12 cellular contexts compared by ENCODE assay signal in genomic region chr2:64982311-64982857, GRCh38. TPM values are rescaled to one million over a fixed set of nuclear protein-coding genes. Genes with fewer than 3 reads are reported as not detected.
DNase-seq lines count a peak whose midpoint lies in the region; ATAC-seq lines count a peak whose summit lies in the region.
"Had no signal": no experiment of that assay in that cellular context is flagged by ENCODE, and none has a peak within 500 bp of the region (broad histone marks: within the 10 kb centered on the region; RNA-seq: fewer than 3 reads in every experiment).

No MANE protein-coding gene starts in this region.

- CTCF ChIA-PET in activated CD8-positive, alpha-beta memory T cell treated with anti-CD3 and anti-CD28 coated beads, Interleukin-2, amount 10 ng/mL, durations not matched to agents 7 days and 5 days (lab: Charles Lee), result interaction anchor here (1.1 to 1.5 kb wide), 3 partner anchors 9 to 73 kb away, joined by 3 to 8 read pairs (median 3); no protein-coding TSS in a partner anchor

- peak overlapping the region; percentile 8 for H3K4me3 Mint-ChIP-seq in activated CD8-positive, alpha-beta memory T cell treated with anti-CD3 and anti-CD28 coated beads, Interleukin-2, amount 10 ng/mL, durations not matched to agents 7 days and 5 days

- peaks cover 9% of the 10 kb centered on the region for H3K36me3 Mint-ChIP-seq in activated CD8-positive, alpha-beta memory T cell treated with anti-CD3 and anti-CD28 coated beads, Interleukin-2, amount 10 ng/mL, durations not matched to agents 7 days and 5 days

- ATAC-seq in activated CD8-positive, alpha-beta memory T cell treated with anti-CD3 and anti-CD28 coated beads, Interleukin-2, amount 10 ng/mL, durations not matched to agents 7 days and 5 days, result peak; percentile 56
- ATAC-seq in GM21576 (IDR thresholded peaks at IDR 0.05; ENCODE audit: unreplicated experiment), result peak; percentile 40
- peak; percentile 47 for ATAC-seq in HG03439 (IDR thresholded peaks at IDR 0.05; ENCODE audit: unreplicated experiment)

- H3K27ac Mint-ChIP-seq in activated CD8-positive, alpha-beta memory T cell treated with anti-CD3 and anti-CD28 coated beads, Interleukin-2, amount 10 ng/mL, durations not matched to agents 7 days and 5 days, result peak overlapping the region; percentile 72

- DNase-seq in activated CD8-positive, alpha-beta memory T cell treated with anti-CD3 and anti-CD28 coated beads, Interleukin-2, amount 10 ng/mL, durations not matched to agents 7 days and 5 days, result no peak
- no peak for DNase-seq in activated CD8-positive, alpha-beta memory T cell treated with anti-CD3 and anti-CD28 coated beads, Interleukin-2, amount 50 U/mL, for 4 hours
- DNase-seq in medulla oblongata (ENCODE audit: extremely low spot score) (peak; percentile 16), occipital lobe (lab: John Stamatoyannopoulos, UW) (no peak), T-helper 9 cell (no peak), AG08396 (ENCODE audit: low spot score) (no peak)
- DNase-seq: ACHN, DMS79 treated with DMSO at 0.1 percent for 48 hours, MM.1S, NCI-H524 treated with DMSO at 0.1 percent for 48 hours had no signal

- no peaks in the 10 kb centered on the region for H3K9me3 Mint-ChIP-seq in activated CD8-positive, alpha-beta memory T cell treated with anti-CD3 and anti-CD28 coated beads, Interleukin-2, amount 10 ng/mL, durations not matched to agents 7 days and 5 days (ENCODE audit: low read depth)

- peaks cover 5% of the 10 kb centered on the region for H3K27me3 Mint-ChIP-seq in activated CD8-positive, alpha-beta memory T cell treated with anti-CD3 and anti-CD28 coated beads, Interleukin-2, amount 10 ng/mL, durations not matched to agents 7 days and 5 days

- H3K4me1 Mint-ChIP-seq in activated CD8-positive, alpha-beta memory T cell treated with anti-CD3 and anti-CD28 coated beads, Interleukin-2, amount 10 ng/mL, durations not matched to agents 7 days and 5 days, result peaks cover 90% of the 10 kb centered on the region

RNA-seq across cellular contexts. Expression of gene SLC1A4, which starts 6.8 kb away (rescaled TPM):
- total RNA-seq in activated CD8-positive, alpha-beta memory T cell treated with anti-CD3 and anti-CD28 coated beads, Interleukin-2, amount 10 ng/mL, durations not matched to agents 7 days and 5 days, result 100 to 1,000 TPM in 1 of 2 experiments, 10 to 100 TPM in 1; 61.7 to 113 TPM
- 57.9 TPM for total RNA-seq in occipital lobe
